ENCODE assay signal across 13 cellular contexts in genomic region chr3:157956850-157957249, GRCh38.
DNase-seq lines count a peak whose midpoint lies in the region; ATAC-seq and TF ChIP-seq lines count a peak whose summit lies in the region.
"Had no signal": no experiment of that assay in that cellular context is flagged by ENCODE, and none has a peak within 500 bp of the region (broad histone marks: within the 10 kb centered on the region; RNA-seq: fewer than 3 reads in every experiment).

No MANE protein-coding gene starts in this region.

- H3K9me3 ChIP-seq in HCT116 (ENCODE audit: control insufficient read depth in 1 of 2, insufficient read depth in 1 of 2, low read depth in 1 of 2, low read length in 2 of 2) (no peaks in the 10 kb centered on the region), endodermal cell (ENCODE audit: control insufficient read depth, low read length) (no peaks in the 10 kb centered on the region)

- no peak overlapping the region; the same call in 1 of the 2 replicates for H3K27ac ChIP-seq in GM23338 (ENCODE audit: low read depth)
- H3K27ac ChIP-seq in HCT116 (ENCODE audit: low read depth, low read length): no peak overlapping the region
- no peak overlapping the region for H3K27ac ChIP-seq in endodermal cell (ENCODE audit: low read depth, low read length)
- H3K27ac ChIP-seq: BLaER1 treated with 17β-estradiol and CSF1 and Interleukin-3, amounts not matched to agents 10 nM and 100 nM; HL-60 had no signal

- H3K36me3 Mint-ChIP-seq in GM23338 (ENCODE audit: low read depth) (no peaks in the 10 kb centered on the region), WTC11 (no peaks in the 10 kb centered on the region), endodermal cell (ENCODE audit: low read depth) (no peaks in the 10 kb centered on the region)
- H3K36me3 Mint-ChIP-seq: CD4-positive, CD25-positive, alpha-beta regulatory T cell had no signal

- H3K36me3 ChIP-seq in GM23338 (ENCODE audit: insufficient read depth) (no peaks in the 10 kb centered on the region), HCT116 (ENCODE audit: control insufficient read depth in 1 of 2, insufficient read depth in 2 of 2, low read length in 2 of 2) (no peaks in the 10 kb centered on the region), endodermal cell (ENCODE audit: control insufficient read depth, insufficient read depth, low read length) (no peaks in the 10 kb centered on the region)
- H3K36me3 ChIP-seq: BLaER1 treated with 17β-estradiol and CSF1 and Interleukin-3, amounts not matched to agents 10 nM and 100 nM had no signal

- 84 to 88% methylated on average over 4 of the region's 4 CpGs for WGBS in endodermal cell (ENCODE audit: insufficient coverage in 1 of 2, insufficient read length in 1 of 2), 2 experiments

- H3F3A ChIP-seq in GM23338 (replicated peaks; ENCODE audit: low read depth): no peaks in the 10 kb centered on the region

- H2AFZ ChIP-seq in GM23338 (0 out of 2 replicates have a peak overlapping the region, but pooled peaks have one; percentile 10), HCT116 (ENCODE audit: low read depth, low read length, poor library complexity, severe bottlenecking) (no peak overlapping the region)

- H3K9me2 ChIP-seq in GM23338 (ENCODE audit: insufficient read depth) (0 out of 2 replicates have a peak, but pooled peaks cover 2% of the 10 kb centered on the region), HCT116 (ENCODE audit: insufficient read depth) (no peaks in the 10 kb centered on the region)

- no peak overlapping the region for H3K4me3 ChIP-seq in GM23338
- H3K4me3 ChIP-seq in HCT116 (replicated peaks in 1 of 2; ENCODE audit: low read depth in 1 of 2, low read length in 2 of 2): no peak overlapping the region
- H3K4me3 ChIP-seq in endodermal cell (ENCODE audit: low read length): no peak overlapping the region
- H3K4me3 ChIP-seq: BLaER1 treated with 17β-estradiol and CSF1 and Interleukin-3, amounts not matched to agents 10 nM and 100 nM had no signal

- H4K20me1 ChIP-seq in GM23338 (replicated peaks; ENCODE audit: insufficient read depth) (no peaks in the 10 kb centered on the region), HCT116 (ENCODE audit: insufficient read depth) (no peaks in the 10 kb centered on the region)
- H4K20me1 ChIP-seq: BLaER1 treated with 17β-estradiol and CSF1 and Interleukin-3, amounts not matched to agents 10 nM and 100 nM had no signal

- CTCF ChIA-PET in HCT116 (lab: Charles Lee): no interaction called here
- CTCF ChIA-PET in WTC11 (lab: Charles Lee): interaction anchor here (1.1 kb wide), 1 partner anchor 385 kb away, joined by 3 read pairs; no protein-coding TSS in a partner anchor

- H3K27me3 Mint-ChIP-seq in GM23338 (ENCODE audit: insufficient read depth, low read depth, poor library complexity): peaks cover 2% of the 10 kb centered on the region
- H3K27me3 Mint-ChIP-seq in WTC11 (ENCODE audit: low read depth): peaks cover 33% of the 10 kb centered on the region
- H3K27me3 Mint-ChIP-seq in endodermal cell (ENCODE audit: insufficient read depth): peaks cover 7% of the 10 kb centered on the region

- no peak for TF ChIP-seq POLR2A in HCT116 (IDR thresholded peaks at IDR 0.05; ENCODE audit: borderline replicate concordance, extremely low read depth, insufficient read depth, insufficient read length)

- H3K9ac ChIP-seq in HCT116 (ENCODE audit: low read length): no peak overlapping the region
- H3K9ac ChIP-seq in endodermal cell (ENCODE audit: extremely low read depth, low read length, poor library complexity, severe bottlenecking): no peak overlapping the region
- H3K9ac ChIP-seq: BLaER1 treated with 17β-estradiol and CSF1 and Interleukin-3, amounts not matched to agents 10 nM and 100 nM had no signal

- intact Hi-C loops in HCT116 (cut with micrococcal nuclease): no loop called here

- H3K4me1 Mint-ChIP-seq in GM23338: peaks cover 7% of the 10 kb centered on the region
- H3K4me1 Mint-ChIP-seq in WTC11: peaks cover 10% of the 10 kb centered on the region
- peaks cover 5% of the 10 kb centered on the region for H3K4me1 Mint-ChIP-seq in endodermal cell

- DNase-seq in GM23338 (ENCODE audit: low spot score): peak; percentile 24
- no peak for DNase-seq in HCT116 (ENCODE audit: low read depth, low spot score)
- DNase-seq in WTC11 (ENCODE audit: low spot score): no peak
- DNase-seq in endodermal cell: no peak
- no peak for DNase-seq in NCI-H345 treated with DMSO at 0.1 percent for 48 hours (lab: John Stamatoyannopoulos, UW; ENCODE audit: unreplicated experiment)
- DNase-seq in GOT3 (lab: John Stamatoyannopoulos, UW): no peak
- no peak for DNase-seq in NCI-H446 treated with DMSO at 0.1 percent for 48 hours (lab: John Stamatoyannopoulos, UW)
- DNase-seq in NCI-H1105 (lab: John Stamatoyannopoulos, UW): no peak
- DNase-seq: ACHN; CD4-positive, CD25-positive, alpha-beta regulatory T cell; HCEC 1CT had no signal

- RAD21 ChIA-PET in HCT116 (lab: Charles Lee; ENCODE audit: low non-redundant PET in 1 of 2, low total read pairs in 2 of 2, uncharacterized antibody in 2 of 2, unreplicated experiment in 2 of 2): no interaction called here

- no TSS peak for BruUV-seq in HCT116 (replicated peaks; lab: Mats Ljungman, UMichigan)

- TF ChIP-seq CTCF in GM23338 (conservative IDR thresholded peaks at IDR 0.05; ENCODE audit: low read depth in 2 of 2): peak in 1 of 2 experiments; percentile 60; a peak in 2 of 4 replicates
- TF ChIP-seq CTCF in HCT116 (IDR thresholded peaks at IDR 0.05 in 2 of 3, conservative IDR thresholded peaks at IDR 0.05 in 1 of 3; ENCODE audit: borderline replicate concordance in 1 of 3, insufficient read depth in 1 of 3, low read depth in 2 of 3, low read length in 2 of 3): no peak
- no peak for TF ChIP-seq CTCF in WTC11 (IDR thresholded peaks at IDR 0.05)
- peak; percentile 21 for TF ChIP-seq CTCF in endodermal cell (conservative IDR thresholded peaks at IDR 0.05)

- POLR2A ChIA-PET in HCT116 (lab: Charles Lee) (no interaction called here), WTC11 (lab: Charles Lee) (no interaction called here)

- H3K4me1 ChIP-seq in GM23338 (ENCODE audit: insufficient read depth) (no peaks in the 10 kb centered on the region), HCT116 (ENCODE audit: control insufficient read depth in 1 of 2, insufficient read depth in 2 of 2, low read length in 2 of 2) (no peaks in the 10 kb centered on the region), endodermal cell (ENCODE audit: control insufficient read depth, insufficient read depth, low read length) (no peaks in the 10 kb centered on the region)
- H3K4me1 ChIP-seq: BLaER1 treated with 17β-estradiol and CSF1 and Interleukin-3, amounts not matched to agents 10 nM and 100 nM had no signal

- no peak overlapping the region for H3K27ac Mint-ChIP-seq in GM23338
- H3K27ac Mint-ChIP-seq in WTC11: no peak overlapping the region
- H3K27ac Mint-ChIP-seq in endodermal cell: no peak overlapping the region
- H3K27ac Mint-ChIP-seq: CD4-positive, CD25-positive, alpha-beta regulatory T cell had no signal

- H3K27me3 ChIP-seq in GM23338 (ENCODE audit: insufficient read depth) (no peaks in the 10 kb centered on the region), HCT116 (ENCODE audit: insufficient read depth, low read length) (no peaks in the 10 kb centered on the region), endodermal cell (ENCODE audit: control insufficient read depth, insufficient read depth, low read length, poor library complexity, severe bottlenecking) (no peaks in the 10 kb centered on the region)
- H3K27me3 ChIP-seq: BLaER1 treated with 17β-estradiol and CSF1 and Interleukin-3, amounts not matched to agents 10 nM and 100 nM had no signal

- H3K79me2 ChIP-seq in GM23338 (replicated peaks; ENCODE audit: insufficient read depth) (no peaks in the 10 kb centered on the region), HCT116 (ENCODE audit: insufficient read depth, low read length) (no peaks in the 10 kb centered on the region)

- TF ChIP-seq RAD21 in HCT116 (IDR thresholded peaks at IDR 0.05; ENCODE audit: low read depth): peak; percentile 33

- H3K9me3 Mint-ChIP-seq in GM23338 (no peaks in the 10 kb centered on the region), WTC11 (0 out of 2 replicates have a peak, but pooled peaks cover 4% of the 10 kb centered on the region), endodermal cell (no peaks in the 10 kb centered on the region)

- H3K4me2 ChIP-seq in GM23338 (no peak overlapping the region), HCT116 (ENCODE audit: low read length) (no peak overlapping the region)
- H3K4me2 ChIP-seq: BLaER1 treated with 17β-estradiol and CSF1 and Interleukin-3, amounts not matched to agents 10 nM and 100 nM had no signal

- ATAC-seq in GM23338 (peak; percentile 31; the same call in 1 of the 3 replicates), HCT116 (peak; percentile 47; the same call in 1 of the 2 replicates), WTC11 (peak; percentile 74)

- H3K4me3 Mint-ChIP-seq in GM23338 (no peak overlapping the region), WTC11 (no peak overlapping the region), endodermal cell (no peak overlapping the region)
- H3K4me3 Mint-ChIP-seq: CD4-positive, CD25-positive, alpha-beta regulatory T cell had no signal

TF ChIP-seq in HCT116, 20 proteins besides CTCF, POLR2A, EP300 and RAD21 (continues in another document):
- TF ChIP-seq ZNF274 (IDR thresholded peaks at IDR 0.05; ENCODE audit: low read depth, low read length): no peak
- TF ChIP-seq ATF3 (IDR thresholded peaks at IDR 0.05): no peak
- TF ChIP-seq YY1 (IDR thresholded peaks at IDR 0.05; ENCODE audit: extremely low read depth, insufficient replicate concordance, low read depth, low read length): no peak
- TF ChIP-seq MAX (IDR thresholded peaks at IDR 0.05): no peak

TF ChIP-seq in WTC11, 78 proteins besides CTCF, POLR2A, EP300 and RAD21 (continues in another document):
- TF ChIP-seq TCF7 (CRISPR knock-in tag; IDR thresholded peaks at IDR 0.05; ENCODE audit: low read depth) (no peak), ATF1 (CRISPR knock-in tag; IDR thresholded peaks at IDR 0.05) (no peak), NFATC4 (CRISPR knock-in tag; IDR thresholded peaks at IDR 0.05) (no peak)
